Comparison of ENCODE assay signal across 1 cellular context in genomic region chr2:234550511-234551107, GRCh38.
TF ChIP-seq lines count a peak whose summit lies in the region.

No MANE protein-coding gene starts in this region.

TF ChIP-seq in HepG2, 621 proteins besides CTCF, POLR2A, EP300 and RAD21 (continued from another document and continues in another):
- no peak for TF ChIP-seq THAP9 (CRISPR knock-in tag; IDR thresholded peaks at IDR 0.05; ENCODE audit: borderline replicate concordance)
- TF ChIP-seq DZIP1 (CRISPR knock-in tag; IDR thresholded peaks at IDR 0.05): no peak
- no peak for TF ChIP-seq PAX8 (CRISPR knock-in tag; IDR thresholded peaks at IDR 0.05; ENCODE audit: borderline replicate concordance)
- TF ChIP-seq, protein P1, sequence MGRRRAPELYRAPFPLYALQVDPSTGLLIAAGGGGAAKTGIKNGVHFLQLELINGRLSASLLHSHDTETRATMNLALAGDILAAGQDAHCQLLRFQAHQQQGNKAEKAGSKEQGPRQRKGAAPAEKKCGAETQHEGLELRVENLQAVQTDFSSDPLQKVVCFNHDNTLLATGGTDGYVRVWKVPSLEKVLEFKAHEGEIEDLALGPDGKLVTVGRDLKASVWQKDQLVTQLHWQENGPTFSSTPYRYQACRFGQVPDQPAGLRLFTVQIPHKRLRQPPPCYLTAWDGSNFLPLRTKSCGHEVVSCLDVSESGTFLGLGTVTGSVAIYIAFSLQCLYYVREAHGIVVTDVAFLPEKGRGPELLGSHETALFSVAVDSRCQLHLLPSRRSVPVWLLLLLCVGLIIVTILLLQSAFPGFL (CRISPR knock-in tag; IDR thresholded peaks at IDR 0.05): no peak
- TF ChIP-seq ZNF251 (CRISPR knock-in tag; IDR thresholded peaks at IDR 0.05): no peak
- TF ChIP-seq ZC3H13 (CRISPR knock-in tag; IDR thresholded peaks at IDR 0.05): no peak
- peak; percentile 79 for TF ChIP-seq KLF11 (CRISPR knock-in tag; IDR thresholded peaks at IDR 0.05)
- TF ChIP-seq PCBP2 (optimal IDR thresholded peaks at IDR 0.05; ENCODE audit: low read depth, low read length, poor library complexity, severe bottlenecking): no peak
- no peak for TF ChIP-seq ZFP82 (CRISPR knock-in tag; IDR thresholded peaks at IDR 0.05; ENCODE audit: borderline replicate concordance)
- TF ChIP-seq ZEB1 (IDR thresholded peaks at IDR 0.05; ENCODE audit: insufficient replicate concordance, low read depth): no peak
- TF ChIP-seq ZNF510 (CRISPR knock-in tag; IDR thresholded peaks at IDR 0.05; ENCODE audit: low read depth): no peak
- no peak for TF ChIP-seq MED13 (CRISPR knock-in tag; IDR thresholded peaks at IDR 0.05)
- TF ChIP-seq BCL6 (CRISPR knock-in tag; IDR thresholded peaks at IDR 0.05): peak; percentile 29; the same call in 1 of the 2 replicates
- peak; percentile 68 for TF ChIP-seq ELF3 (CRISPR knock-in tag; IDR thresholded peaks at IDR 0.05)
- TF ChIP-seq MIER2 (CRISPR knock-in tag; IDR thresholded peaks at IDR 0.05): 0 out of 2 replicates have a peak, but pooled peaks have one; percentile 13
- peak; percentile 46; the same call in 1 of the 2 replicates for TF ChIP-seq ZNF441 (CRISPR knock-in tag; IDR thresholded peaks at IDR 0.05; ENCODE audit: borderline replicate concordance)
- no peak for TF ChIP-seq ZNF33A (CRISPR knock-in tag; IDR thresholded peaks at IDR 0.05; ENCODE audit: borderline replicate concordance)
- TF ChIP-seq MTF2 (CRISPR knock-in tag; IDR thresholded peaks at IDR 0.05; ENCODE audit: borderline replicate concordance): no peak
- peak; percentile 77; the same call in 1 of the 2 replicates for TF ChIP-seq ZNF605 (CRISPR knock-in tag; IDR thresholded peaks at IDR 0.05)
- no peak for TF ChIP-seq IRF9 (CRISPR knock-in tag; IDR thresholded peaks at IDR 0.05; ENCODE audit: borderline replicate concordance)
- TF ChIP-seq RXRB (CRISPR knock-in tag; IDR thresholded peaks at IDR 0.05; ENCODE audit: borderline replicate concordance): peak; percentile 58
- TF ChIP-seq ZNF607 (CRISPR knock-in tag; IDR thresholded peaks at IDR 0.05; ENCODE audit: borderline replicate concordance): no peak
- peak; percentile 16; the same call in 1 of the 2 replicates for TF ChIP-seq NFE2L2 (IDR thresholded peaks at IDR 0.05; ENCODE audit: low read length)
- peak; percentile 39; the same call in 1 of the 2 replicates for TF ChIP-seq NCOA2 (CRISPR knock-in tag; IDR thresholded peaks at IDR 0.05)
- TF ChIP-seq HMGXB3 (CRISPR knock-in tag; IDR thresholded peaks at IDR 0.05; ENCODE audit: borderline replicate concordance): peak; percentile 52; the same call in 1 of the 2 replicates
- TF ChIP-seq ARID3A (IDR thresholded peaks at IDR 0.05; ENCODE audit: low read depth, low read length): no peak; the same call in 1 of the 2 replicates
- no peak for TF ChIP-seq KLF12 (CRISPR knock-in tag; IDR thresholded peaks at IDR 0.05; ENCODE audit: borderline replicate concordance)
- TF ChIP-seq BRF2 (CRISPR knock-in tag; IDR thresholded peaks at IDR 0.05): no peak
- TF ChIP-seq KMT2B (CRISPR knock-in tag; IDR thresholded peaks at IDR 0.05): 0 out of 2 replicates have a peak, but pooled peaks have one; percentile 30
- TF ChIP-seq ZNF446 (CRISPR knock-in tag; IDR thresholded peaks at IDR 0.05): no peak
- peak; percentile 38; the same call in 1 of the 2 replicates for TF ChIP-seq GATAD1 (CRISPR knock-in tag; IDR thresholded peaks at IDR 0.05)
- TF ChIP-seq MIER3 (CRISPR knock-in tag; IDR thresholded peaks at IDR 0.05; ENCODE audit: borderline replicate concordance): peak; percentile 58; the same call in 1 of the 2 replicates
- TF ChIP-seq TFDP2 (CRISPR knock-in tag; IDR thresholded peaks at IDR 0.05): no peak
- no peak for TF ChIP-seq SOX13 (IDR thresholded peaks at IDR 0.05)
- peak in 1 of 2 experiments; percentile 46; a peak in 2 of 4 replicates for TF ChIP-seq SOX13 (CRISPR knock-in tag; conservative IDR thresholded peaks at IDR 0.05 in 1 of 2, IDR thresholded peaks at IDR 0.05 in 1 of 2)
- peak; percentile 42; the same call in 1 of the 2 replicates for TF ChIP-seq ARID4A (CRISPR knock-in tag; IDR thresholded peaks at IDR 0.05; ENCODE audit: borderline replicate concordance)
- TF ChIP-seq SALL1 (CRISPR knock-in tag; IDR thresholded peaks at IDR 0.05): peak; percentile 81
- no peak for TF ChIP-seq ZNF678 (CRISPR knock-in tag; IDR thresholded peaks at IDR 0.05)
- 0 out of 2 replicates have a peak, but pooled peaks have one; percentile 42 for TF ChIP-seq SP140L (CRISPR knock-in tag; IDR thresholded peaks at IDR 0.05; ENCODE audit: borderline replicate concordance)
- 0 out of 2 replicates have a peak, but pooled peaks have one; percentile 52 for TF ChIP-seq ZNF557 (CRISPR knock-in tag; IDR thresholded peaks at IDR 0.05)
